ENCODE assay signal across 17 cellular contexts in the genomic region with DNA sequence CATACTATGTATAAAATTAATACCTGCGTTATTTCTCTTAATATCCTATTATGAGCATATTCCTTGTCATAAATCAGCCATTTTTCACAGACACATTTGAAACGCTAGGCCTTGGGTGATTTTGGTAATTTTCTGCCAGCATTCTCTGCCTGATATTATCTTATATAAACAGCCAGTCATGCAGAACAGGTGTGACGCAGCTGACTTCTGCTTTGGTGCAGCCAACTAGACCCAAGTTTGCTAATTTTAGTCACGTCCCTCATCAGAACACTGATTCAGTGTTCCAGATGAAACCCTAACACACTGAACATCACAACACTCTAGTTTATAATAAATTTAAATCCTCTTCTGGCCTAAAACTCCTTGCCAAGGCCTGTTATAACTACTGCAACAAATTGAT.
DNase-seq lines count a peak whose midpoint lies in the region; ATAC-seq, FAIRE-seq and TF ChIP-seq lines count a peak whose summit lies in the region.
"Had no signal": no experiment of that assay in that cellular context is flagged by ENCODE, and none has a peak within 500 bp of the region (broad histone marks: within the 10 kb centered on the region; RNA-seq: fewer than 3 reads in every experiment).

No MANE protein-coding gene starts in this region.

- TF ChIP-seq POLR2A in GM12891 (IDR thresholded peaks at IDR 0.05; ENCODE audit: low read depth, low read length) (no peak), esophagus muscularis mucosa (IDR thresholded peaks at IDR 0.05; ENCODE audit: low read depth) (no peak)

- H3K4me3 ChIP-seq in esophagus muscularis mucosa (no peak overlapping the region), skeletal muscle tissue (ENCODE audit: low read length in 3 of 3) (no peak overlapping the region)
- no peak overlapping the region for H3K4me3 ChIP-seq in naive thymus-derived CD4-positive, alpha-beta T cell (ENCODE audit: low read length)
- H3K4me3 ChIP-seq: ovary, stomach had no signal

- H3K36me3 Mint-ChIP-seq in naive thymus-derived CD4-positive, alpha-beta T cell: no peaks in the 10 kb centered on the region
- no peaks in the 10 kb centered on the region for H3K36me3 Mint-ChIP-seq in stimulated activated memory B cell treated with anti-CD40 and anti-IgM and Interleukin-4, amounts not matched to agents 10 μg/mL and 1 μg/mL and 100 μg/mL, for 72 hours
- H3K36me3 Mint-ChIP-seq: activated naive CD8-positive, alpha-beta T cell; CD4-positive, CD25-positive, alpha-beta regulatory T cell had no signal

- H3K4me1 Mint-ChIP-seq in naive thymus-derived CD4-positive, alpha-beta T cell: no peaks in the 10 kb centered on the region
- no peaks in the 10 kb centered on the region for H3K4me1 Mint-ChIP-seq in stimulated activated memory B cell treated with anti-CD40 and anti-IgM and Interleukin-4, amounts not matched to agents 10 μg/mL and 1 μg/mL and 100 μg/mL, for 72 hours
- H3K4me1 Mint-ChIP-seq: CD4-positive, CD25-positive, alpha-beta regulatory T cell; endodermal cell; T-helper 17 cell had no signal

- intact Hi-C loops in esophagus muscularis mucosa (cut with DNase I): no loop called here
- intact Hi-C loops in naive thymus-derived CD4-positive, alpha-beta T cell (cut with micrococcal nuclease): no loop called here

- POLR2A ChIA-PET in naive thymus-derived CD4-positive, alpha-beta T cell (lab: Charles Lee): no interaction called here

- no peaks in the 10 kb centered on the region for H3K36me3 ChIP-seq in esophagus muscularis mucosa
- H3K36me3 ChIP-seq in skeletal muscle tissue (ENCODE audit: control insufficient read depth in 3 of 3, insufficient read depth in 3 of 3, low read length in 3 of 3): no peaks in the 10 kb centered on the region
- no peaks in the 10 kb centered on the region for H3K36me3 ChIP-seq in naive thymus-derived CD4-positive, alpha-beta T cell (ENCODE audit: control insufficient read depth in 2 of 3, insufficient read depth in 3 of 3, low read length in 3 of 3)
- H3K36me3 ChIP-seq: ovary, stomach had no signal

- H3K27ac ChIP-seq in esophagus muscularis mucosa (replicated peaks in 1 of 4): peak overlapping the region in 3 of 4 donors; percentile 1 to 47 (median 3)
- peak overlapping the region; percentile 21 for H3K27ac ChIP-seq in skeletal muscle tissue (ENCODE audit: low read depth, low read length)
- H3K27ac ChIP-seq in naive thymus-derived CD4-positive, alpha-beta T cell (ENCODE audit: low read depth, low read length): no peak overlapping the region
- H3K27ac ChIP-seq: ovary, stomach had no signal

- no peak for TF ChIP-seq CTCF in esophagus muscularis mucosa (IDR thresholded peaks at IDR 0.05)

- no peak overlapping the region for H3K9ac ChIP-seq in skeletal muscle tissue (ENCODE audit: low read depth in 1 of 3, low read length in 3 of 3)

- no peaks in the 10 kb centered on the region for H3K27me3 ChIP-seq in esophagus muscularis mucosa
- H3K27me3 ChIP-seq in skeletal muscle tissue (ENCODE audit: control insufficient read depth in 3 of 3, insufficient read depth in 3 of 3, low read length in 3 of 3): no peaks in the 10 kb centered on the region
- no peaks in the 10 kb centered on the region for H3K27me3 ChIP-seq in naive thymus-derived CD4-positive, alpha-beta T cell (ENCODE audit: control insufficient read depth in 2 of 2, insufficient read depth in 2 of 2, low read length in 2 of 2)
- H3K27me3 ChIP-seq: ovary, stomach had no signal

- H3K9me3 Mint-ChIP-seq in naive thymus-derived CD4-positive, alpha-beta T cell: peaks cover 0 to 15% (median 2%) of the 10 kb centered on the region in 11 donors
- H3K9me3 Mint-ChIP-seq in stimulated activated memory B cell treated with anti-CD40 and anti-IgM and Interleukin-4, amounts not matched to agents 10 μg/mL and 1 μg/mL and 100 μg/mL, for 72 hours: peaks cover 2% of the 10 kb centered on the region
- H3K9me3 Mint-ChIP-seq: endodermal cell had no signal

- no peak overlapping the region for H3K4me3 Mint-ChIP-seq in naive thymus-derived CD4-positive, alpha-beta T cell
- H3K4me3 Mint-ChIP-seq in stimulated activated memory B cell treated with anti-CD40 and anti-IgM and Interleukin-4, amounts not matched to agents 10 μg/mL and 1 μg/mL and 100 μg/mL, for 72 hours: no peak overlapping the region
- H3K4me3 Mint-ChIP-seq: activated naive CD8-positive, alpha-beta T cell; CD4-positive, CD25-positive, alpha-beta regulatory T cell; endodermal cell; T-helper 17 cell had no signal

- WGBS in esophagus muscularis mucosa: 22% methylated on average over 4 of the region's 4 CpGs

- no peak for FAIRE-seq in GM12891 (lab: Jason Lieb, UNC)
- FAIRE-seq: bronchial epithelial cell had no signal

- CTCF ChIA-PET in naive thymus-derived CD4-positive, alpha-beta T cell (lab: Charles Lee): no interaction called here

- peaks cover 0 to 10% (median 7%) of the 10 kb centered on the region in 4 donors for H3K4me1 ChIP-seq in esophagus muscularis mucosa
- H3K4me1 ChIP-seq in skeletal muscle tissue (ENCODE audit: control insufficient read depth in 3 of 3, insufficient read depth in 3 of 3, low read length in 3 of 3): peaks cover 0 to 4% (median 0%) of the 10 kb centered on the region in 3 donors
- no peaks in the 10 kb centered on the region for H3K4me1 ChIP-seq in naive thymus-derived CD4-positive, alpha-beta T cell (ENCODE audit: control insufficient read depth in 2 of 2, insufficient read depth in 2 of 2, low read length in 2 of 2)

- H3K27me3 Mint-ChIP-seq in naive thymus-derived CD4-positive, alpha-beta T cell: peaks cover 0 to 10% (median 0%) of the 10 kb centered on the region in 5 donors
- no peaks in the 10 kb centered on the region for H3K27me3 Mint-ChIP-seq in stimulated activated memory B cell treated with anti-CD40 and anti-IgM and Interleukin-4, amounts not matched to agents 10 μg/mL and 1 μg/mL and 100 μg/mL, for 72 hours
- H3K27me3 Mint-ChIP-seq: activated naive CD8-positive, alpha-beta T cell; T-helper 17 cell had no signal

- H3K9me3 ChIP-seq in esophagus muscularis mucosa (no peaks in the 10 kb centered on the region), skeletal muscle tissue (ENCODE audit: control insufficient read depth in 3 of 3, low read length in 3 of 3) (no peaks in the 10 kb centered on the region)
- no peaks in the 10 kb centered on the region for H3K9me3 ChIP-seq in naive thymus-derived CD4-positive, alpha-beta T cell (ENCODE audit: control insufficient read depth in 2 of 3, low read length in 3 of 3)
- H3K9me3 ChIP-seq: ovary, stomach had no signal

- no peak for ATAC-seq in naive thymus-derived CD4-positive, alpha-beta T cell
- ATAC-seq in stimulated activated memory B cell treated with anti-CD40 and anti-IgM and Interleukin-4, amounts not matched to agents 10 μg/mL and 1 μg/mL and 100 μg/mL, for 72 hours: no peak
- ATAC-seq: T-helper 17 cell had no signal

- DNase-seq in GM12891 (ENCODE audit: insufficient read length, low spot score) (no peak), NCI-H2081 treated with DMSO at 0.1 percent for 48 hours (lab: John Stamatoyannopoulos, UW) (peak; percentile 20), esophagus muscularis mucosa (ENCODE audit: extremely low spot score) (no peak), UCSD-AML1 (lab: John Stamatoyannopoulos, UW; ENCODE audit: unreplicated experiment) (no peak)
- no peak for DNase-seq in naive thymus-derived CD4-positive, alpha-beta T cell
- DNase-seq: activated CD4-positive, alpha-beta T cell treated with anti-CD3 and anti-CD28 coated beads for 1 hour; CD4-positive, CD25-positive, alpha-beta regulatory T cell; EL; endodermal cell; NCI-H1417 treated with DMSO at 0.1 percent for 48 hours; ovary; stomach; T-helper 17 cell had no signal

- TF ChIP-seq EP300 in esophagus muscularis mucosa (IDR thresholded peaks at IDR 0.05): no peak

- no peak overlapping the region for H3K27ac Mint-ChIP-seq in naive thymus-derived CD4-positive, alpha-beta T cell
- H3K27ac Mint-ChIP-seq in stimulated activated memory B cell treated with anti-CD40 and anti-IgM and Interleukin-4, amounts not matched to agents 10 μg/mL and 1 μg/mL and 100 μg/mL, for 72 hours: no peak overlapping the region
- H3K27ac Mint-ChIP-seq: activated naive CD8-positive, alpha-beta T cell; CD4-positive, CD25-positive, alpha-beta regulatory T cell; endodermal cell; T-helper 17 cell had no signal

TF ChIP-seq in GM12891, 5 proteins besides CTCF, POLR2A, EP300 and RAD21:
- TF ChIP-seq POLR2AphosphoS5 (IDR thresholded peaks at IDR 0.05; ENCODE audit: low read depth, low read length) (no peak), SPI1 (IDR thresholded peaks at IDR 0.05; ENCODE audit: low read depth, low read length) (0 out of 2 replicates have a peak, but pooled peaks have one; percentile 13)
